ENCODE assay signal across 1 cellular context in the genomic region with DNA sequence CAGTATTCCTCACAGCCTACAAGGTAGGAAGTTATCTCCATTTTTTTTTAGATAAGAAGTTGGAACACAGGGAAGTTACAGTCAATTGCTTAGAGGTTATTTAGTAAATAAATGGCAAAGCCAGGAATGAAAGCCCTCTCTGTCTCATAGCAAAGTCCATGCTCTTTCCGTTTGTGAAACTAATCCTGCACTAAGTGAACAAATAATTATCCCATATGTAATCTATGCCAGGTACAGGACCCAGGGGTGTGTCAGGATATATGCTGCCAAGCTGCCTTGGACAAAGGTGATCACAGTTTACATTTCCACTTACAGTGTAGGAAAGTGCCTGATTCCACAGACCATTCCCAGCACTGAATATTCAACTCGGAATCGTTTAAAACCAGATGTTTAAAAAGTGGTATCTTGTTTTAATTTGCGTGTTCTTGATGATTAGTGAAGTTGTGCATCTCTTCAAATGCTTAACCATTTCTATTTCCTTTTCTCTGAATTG.
TF ChIP-seq lines count a peak whose summit lies in the region.

No MANE protein-coding gene starts in this region.

TF ChIP-seq in HepG2, 621 proteins besides CTCF, POLR2A, EP300 and RAD21 (continued from another document and continues in another):
- no peak for TF ChIP-seq NCOA1 (CRISPR knock-in tag; IDR thresholded peaks at IDR 0.05)
- no peak for TF ChIP-seq ZNF235 (CRISPR knock-in tag; IDR thresholded peaks at IDR 0.05; ENCODE audit: borderline replicate concordance)
- peak; percentile 69; the same call in 1 of the 2 replicates for TF ChIP-seq IRF2 (CRISPR knock-in tag; IDR thresholded peaks at IDR 0.05)
- no peak for TF ChIP-seq STAT5B (CRISPR knock-in tag; IDR thresholded peaks at IDR 0.05)
- TF ChIP-seq GFI1 (CRISPR knock-in tag; IDR thresholded peaks at IDR 0.05; ENCODE audit: borderline replicate concordance) = peak; percentile 31; the same call in 1 of the 2 replicates
- no peak for TF ChIP-seq ZNF460 (CRISPR knock-in tag; IDR thresholded peaks at IDR 0.05; ENCODE audit: borderline replicate concordance)
- TF ChIP-seq GABPA (IDR thresholded peaks at IDR 0.05; ENCODE audit: low read depth, low read length) = no peak
- peak; percentile 30; the same call in 1 of the 2 replicates for TF ChIP-seq GABPA (CRISPR knock-in tag; IDR thresholded peaks at IDR 0.05; ENCODE audit: low read depth)
- TF ChIP-seq TSC22D2 (CRISPR knock-in tag; IDR thresholded peaks at IDR 0.05; ENCODE audit: borderline replicate concordance) = no peak
- no peak for TF ChIP-seq ZFYVE20 (CRISPR knock-in tag; IDR thresholded peaks at IDR 0.05; ENCODE audit: borderline replicate concordance, low read depth)
- TF ChIP-seq ZNF382 (CRISPR knock-in tag; IDR thresholded peaks at IDR 0.05; ENCODE audit: borderline replicate concordance) = no peak
- peak; percentile 97 for TF ChIP-seq ETV5 (CRISPR knock-in tag; IDR thresholded peaks at IDR 0.05; ENCODE audit: borderline replicate concordance)
- TF ChIP-seq ZNF101 (CRISPR knock-in tag; IDR thresholded peaks at IDR 0.05; ENCODE audit: borderline replicate concordance, low read depth) = no peak
- TF ChIP-seq BRD4 (CRISPR knock-in tag; IDR thresholded peaks at IDR 0.05) = no peak
- TF ChIP-seq KDM1A (CRISPR knock-in tag; IDR thresholded peaks at IDR 0.05) = no peak
- no peak for TF ChIP-seq ZNF678 (CRISPR knock-in tag; IDR thresholded peaks at IDR 0.05)
- TF ChIP-seq, protein P1, sequence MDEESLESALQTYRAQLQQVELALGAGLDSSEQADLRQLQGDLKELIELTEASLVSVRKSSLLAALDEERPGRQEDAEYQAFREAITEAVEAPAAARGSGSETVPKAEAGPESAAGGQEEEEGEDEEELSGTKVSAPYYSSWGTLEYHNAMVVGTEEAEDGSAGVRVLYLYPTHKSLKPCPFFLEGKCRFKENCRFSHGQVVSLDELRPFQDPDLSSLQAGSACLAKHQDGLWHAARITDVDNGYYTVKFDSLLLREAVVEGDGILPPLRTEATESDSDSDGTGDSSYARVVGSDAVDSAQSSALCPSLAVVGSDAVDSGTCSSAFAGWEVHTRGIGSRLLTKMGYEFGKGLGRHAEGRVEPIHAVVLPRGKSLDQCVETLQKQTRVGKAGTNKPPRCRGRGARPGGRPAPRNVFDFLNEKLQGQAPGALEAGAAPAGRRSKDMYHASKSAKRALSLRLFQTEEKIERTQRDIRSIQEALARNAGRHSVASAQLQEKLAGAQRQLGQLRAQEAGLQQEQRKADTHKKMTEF (CRISPR knock-in tag; IDR thresholded peaks at IDR 0.05) = peak; percentile 87; the same call in 1 of the 2 replicates
- TF ChIP-seq ZNF17 (CRISPR knock-in tag; IDR thresholded peaks at IDR 0.05) = no peak
- no peak for TF ChIP-seq ATM (IDR thresholded peaks at IDR 0.05; ENCODE audit: borderline replicate concordance)
- TF ChIP-seq U2AF2 (IDR thresholded peaks at IDR 0.05; ENCODE audit: low read depth, low read length) = no peak
- TF ChIP-seq, protein P2, sequence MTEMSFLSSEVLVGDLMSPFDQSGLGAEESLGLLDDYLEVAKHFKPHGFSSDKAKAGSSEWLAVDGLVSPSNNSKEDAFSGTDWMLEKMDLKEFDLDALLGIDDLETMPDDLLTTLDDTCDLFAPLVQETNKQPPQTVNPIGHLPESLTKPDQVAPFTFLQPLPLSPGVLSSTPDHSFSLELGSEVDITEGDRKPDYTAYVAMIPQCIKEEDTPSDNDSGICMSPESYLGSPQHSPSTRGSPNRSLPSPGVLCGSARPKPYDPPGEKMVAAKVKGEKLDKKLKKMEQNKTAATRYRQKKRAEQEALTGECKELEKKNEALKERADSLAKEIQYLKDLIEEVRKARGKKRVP (CRISPR knock-in tag; IDR thresholded peaks at IDR 0.05) = 0 out of 4 replicates have a peak, but pooled peaks of 1 of the 2 experiments have one; percentile 35
- TF ChIP-seq ZSCAN22 (CRISPR knock-in tag; IDR thresholded peaks at IDR 0.05) = no peak
- no peak for TF ChIP-seq ZFP36 (IDR thresholded peaks at IDR 0.05; ENCODE audit: borderline replicate concordance, low read depth, low read length, partially characterized antibody)
- TF ChIP-seq, protein P3, sequence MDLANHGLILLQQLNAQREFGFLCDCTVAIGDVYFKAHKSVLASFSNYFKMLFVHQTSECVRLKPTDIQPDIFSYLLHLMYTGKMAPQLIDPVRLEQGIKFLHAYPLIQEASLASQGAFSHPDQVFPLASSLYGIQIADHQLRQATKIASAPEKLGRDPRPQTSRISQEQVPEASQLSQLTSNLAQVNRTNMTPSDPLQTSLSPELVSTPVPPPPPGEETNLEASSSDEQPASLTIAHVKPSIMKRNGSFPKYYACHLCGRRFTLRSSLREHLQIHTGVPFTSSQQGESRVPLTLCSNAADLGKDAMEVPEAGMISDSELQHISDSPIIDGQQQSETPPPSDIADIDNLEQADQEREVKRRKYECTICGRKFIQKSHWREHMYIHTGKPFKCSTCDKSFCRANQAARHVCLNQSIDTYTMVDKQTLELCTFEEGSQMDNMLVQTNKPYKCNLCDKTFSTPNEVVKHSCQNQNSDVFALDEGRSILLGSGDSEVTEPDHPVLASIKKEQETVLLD (CRISPR knock-in tag; IDR thresholded peaks at IDR 0.05; ENCODE audit: low read depth) = no peak
- no peak for TF ChIP-seq ZNF354B (CRISPR knock-in tag; IDR thresholded peaks at IDR 0.05)
- TF ChIP-seq SRSF9 (IDR thresholded peaks at IDR 0.05; ENCODE audit: borderline replicate concordance, insufficient read depth, low read depth, low read length, poor library complexity, severe bottlenecking) = no peak
- no peak for TF ChIP-seq DNMT3B (CRISPR knock-in tag; conservative IDR thresholded peaks at IDR 0.05)
- TF ChIP-seq KLF12 (CRISPR knock-in tag; IDR thresholded peaks at IDR 0.05; ENCODE audit: borderline replicate concordance) = no peak; the same call in 1 of the 2 replicates
- TF ChIP-seq, protein P4, sequence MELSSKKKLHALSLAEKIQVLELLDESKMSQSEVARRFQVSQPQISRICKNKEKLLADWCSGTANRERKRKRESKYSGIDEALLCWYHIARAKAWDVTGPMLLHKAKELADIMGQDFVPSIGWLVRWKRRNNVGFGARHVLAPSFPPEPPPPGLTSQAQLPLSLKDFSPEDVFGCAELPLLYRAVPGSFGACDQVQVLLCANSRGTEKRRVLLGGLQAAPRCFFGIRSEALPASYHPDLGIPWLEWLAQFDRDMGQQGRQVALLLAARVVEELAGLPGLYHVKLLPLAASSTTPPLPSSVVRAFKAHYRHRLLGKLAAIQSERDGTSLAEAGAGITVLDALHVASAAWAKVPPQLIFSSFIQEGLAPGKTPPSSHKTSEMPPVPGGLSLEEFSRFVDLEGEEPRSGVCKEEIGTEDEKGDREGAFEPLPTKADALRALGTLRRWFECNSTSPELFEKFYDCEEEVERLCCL (CRISPR knock-in tag; IDR thresholded peaks at IDR 0.05; ENCODE audit: borderline replicate concordance) = no peak
- TF ChIP-seq, protein P5, sequence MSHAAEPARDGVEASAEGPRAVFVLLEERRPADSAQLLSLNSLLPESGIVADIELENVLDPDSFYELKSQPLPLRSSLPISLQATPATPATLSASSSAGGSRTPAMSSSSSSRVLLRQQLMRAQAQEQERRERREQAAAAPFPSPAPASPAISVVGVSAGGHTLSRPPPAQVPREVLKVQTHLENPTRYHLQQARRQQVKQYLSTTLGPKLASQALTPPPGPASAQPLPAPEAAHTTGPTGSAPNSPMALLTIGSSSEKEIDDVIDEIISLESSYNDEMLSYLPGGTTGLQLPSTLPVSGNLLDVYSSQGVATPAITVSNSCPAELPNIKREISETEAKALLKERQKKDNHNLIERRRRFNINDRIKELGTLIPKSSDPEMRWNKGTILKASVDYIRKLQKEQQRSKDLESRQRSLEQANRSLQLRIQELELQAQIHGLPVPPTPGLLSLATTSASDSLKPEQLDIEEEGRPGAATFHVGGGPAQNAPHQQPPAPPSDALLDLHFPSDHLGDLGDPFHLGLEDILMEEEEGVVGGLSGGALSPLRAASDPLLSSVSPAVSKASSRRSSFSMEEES (CRISPR knock-in tag; IDR thresholded peaks at IDR 0.05) = peak; percentile 41; the same call in 1 of the 2 replicates
- TF ChIP-seq CBX5 (CRISPR knock-in tag; IDR thresholded peaks at IDR 0.05; ENCODE audit: borderline replicate concordance) = peak; percentile 53; the same call in 1 of the 2 replicates
- TF ChIP-seq ZNF33B (CRISPR knock-in tag; IDR thresholded peaks at IDR 0.05) = no peak
- no peak for TF ChIP-seq ZMAT3 (CRISPR knock-in tag; conservative IDR thresholded peaks at IDR 0.05)
- TF ChIP-seq KAT8 (CRISPR knock-in tag; IDR thresholded peaks at IDR 0.05) = peak; percentile 73
- TF ChIP-seq ZNF263 (CRISPR knock-in tag; IDR thresholded peaks at IDR 0.05) = no peak
- TF ChIP-seq, protein P6, sequence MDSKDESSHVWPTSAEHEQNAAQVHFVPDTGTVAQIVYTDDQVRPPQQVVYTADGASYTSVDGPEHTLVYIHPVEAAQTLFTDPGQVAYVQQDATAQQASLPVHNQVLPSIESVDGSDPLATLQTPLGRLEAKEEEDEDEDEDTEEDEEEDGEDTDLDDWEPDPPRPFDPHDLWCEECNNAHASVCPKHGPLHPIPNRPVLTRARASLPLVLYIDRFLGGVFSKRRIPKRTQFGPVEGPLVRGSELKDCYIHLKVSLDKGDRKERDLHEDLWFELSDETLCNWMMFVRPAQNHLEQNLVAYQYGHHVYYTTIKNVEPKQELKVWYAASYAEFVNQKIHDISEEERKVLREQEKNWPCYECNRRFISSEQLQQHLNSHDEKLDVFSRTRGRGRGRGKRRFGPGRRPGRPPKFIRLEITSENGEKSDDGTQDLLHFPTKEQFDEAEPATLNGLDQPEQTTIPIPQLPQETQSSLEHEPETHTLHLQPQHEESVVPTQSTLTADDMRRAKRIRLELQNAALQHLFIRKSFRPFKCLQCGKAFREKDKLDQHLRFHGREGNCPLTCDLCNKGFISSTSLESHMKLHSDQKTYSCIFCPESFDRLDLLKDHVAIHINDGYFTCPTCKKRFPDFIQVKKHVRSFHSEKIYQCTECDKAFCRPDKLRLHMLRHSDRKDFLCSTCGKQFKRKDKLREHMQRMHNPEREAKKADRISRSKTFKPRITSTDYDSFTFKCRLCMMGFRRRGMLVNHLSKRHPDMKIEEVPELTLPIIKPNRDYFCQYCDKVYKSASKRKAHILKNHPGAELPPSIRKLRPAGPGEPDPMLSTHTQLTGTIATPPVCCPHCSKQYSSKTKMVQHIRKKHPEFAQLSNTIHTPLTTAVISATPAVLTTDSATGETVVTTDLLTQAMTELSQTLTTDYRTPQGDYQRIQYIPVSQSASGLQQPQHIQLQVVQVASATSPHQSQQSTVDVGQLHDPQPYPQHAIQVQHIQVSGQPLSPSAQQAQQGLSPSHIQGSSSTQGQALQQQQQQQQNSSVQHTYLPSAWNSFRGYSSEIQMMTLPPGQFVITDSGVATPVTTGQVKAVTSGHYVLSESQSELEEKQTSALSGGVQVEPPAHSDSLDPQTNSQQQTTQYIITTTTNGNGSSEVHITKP (CRISPR knock-in tag; IDR thresholded peaks at IDR 0.05; ENCODE audit: low read depth) = no peak
- no peak for TF ChIP-seq PRMT3 (CRISPR knock-in tag; IDR thresholded peaks at IDR 0.05; ENCODE audit: borderline replicate concordance, low read depth)
- TF ChIP-seq, protein P7, sequence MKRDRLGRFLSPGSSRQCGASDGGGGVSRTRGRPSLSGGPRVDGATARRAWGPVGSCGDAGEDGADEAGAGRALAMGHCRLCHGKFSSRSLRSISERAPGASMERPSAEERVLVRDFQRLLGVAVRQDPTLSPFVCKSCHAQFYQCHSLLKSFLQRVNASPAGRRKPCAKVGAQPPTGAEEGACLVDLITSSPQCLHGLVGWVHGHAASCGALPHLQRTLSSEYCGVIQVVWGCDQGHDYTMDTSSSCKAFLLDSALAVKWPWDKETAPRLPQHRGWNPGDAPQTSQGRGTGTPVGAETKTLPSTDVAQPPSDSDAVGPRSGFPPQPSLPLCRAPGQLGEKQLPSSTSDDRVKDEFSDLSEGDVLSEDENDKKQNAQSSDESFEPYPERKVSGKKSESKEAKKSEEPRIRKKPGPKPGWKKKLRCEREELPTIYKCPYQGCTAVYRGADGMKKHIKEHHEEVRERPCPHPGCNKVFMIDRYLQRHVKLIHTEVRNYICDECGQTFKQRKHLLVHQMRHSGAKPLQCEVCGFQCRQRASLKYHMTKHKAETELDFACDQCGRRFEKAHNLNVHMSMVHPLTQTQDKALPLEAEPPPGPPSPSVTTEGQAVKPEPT (CRISPR knock-in tag; IDR thresholded peaks at IDR 0.05; ENCODE audit: low read depth) = no peak
- TF ChIP-seq HES4 (CRISPR knock-in tag; IDR thresholded peaks at IDR 0.05; ENCODE audit: borderline replicate concordance) = no peak
- no peak for TF ChIP-seq RBM22 (optimal IDR thresholded peaks at IDR 0.05; ENCODE audit: low read length)
- TF ChIP-seq SMARCC2 (IDR thresholded peaks at IDR 0.05) = 0 out of 2 replicates have a peak, but pooled peaks have one; percentile 82
- no peak for TF ChIP-seq ZNF703 (CRISPR knock-in tag; IDR thresholded peaks at IDR 0.05; ENCODE audit: borderline replicate concordance)
- TF ChIP-seq, protein P8, sequence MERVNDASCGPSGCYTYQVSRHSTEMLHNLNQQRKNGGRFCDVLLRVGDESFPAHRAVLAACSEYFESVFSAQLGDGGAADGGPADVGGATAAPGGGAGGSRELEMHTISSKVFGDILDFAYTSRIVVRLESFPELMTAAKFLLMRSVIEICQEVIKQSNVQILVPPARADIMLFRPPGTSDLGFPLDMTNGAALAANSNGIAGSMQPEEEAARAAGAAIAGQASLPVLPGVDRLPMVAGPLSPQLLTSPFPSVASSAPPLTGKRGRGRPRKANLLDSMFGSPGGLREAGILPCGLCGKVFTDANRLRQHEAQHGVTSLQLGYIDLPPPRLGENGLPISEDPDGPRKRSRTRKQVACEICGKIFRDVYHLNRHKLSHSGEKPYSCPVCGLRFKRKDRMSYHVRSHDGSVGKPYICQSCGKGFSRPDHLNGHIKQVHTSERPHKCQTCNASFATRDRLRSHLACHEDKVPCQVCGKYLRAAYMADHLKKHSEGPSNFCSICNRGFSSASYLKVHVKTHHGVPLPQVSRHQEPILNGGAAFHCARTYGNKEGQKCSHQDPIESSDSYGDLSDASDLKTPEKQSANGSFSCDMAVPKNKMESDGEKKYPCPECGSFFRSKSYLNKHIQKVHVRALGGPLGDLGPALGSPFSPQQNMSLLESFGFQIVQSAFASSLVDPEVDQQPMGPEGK (CRISPR knock-in tag; IDR thresholded peaks at IDR 0.05) = 0 out of 2 replicates have a peak, but pooled peaks have one; percentile 16
- no peak for TF ChIP-seq RFXAP (CRISPR knock-in tag; IDR thresholded peaks at IDR 0.05; ENCODE audit: borderline replicate concordance)
- 0 out of 2 replicates have a peak, but pooled peaks have one; percentile 28 for TF ChIP-seq ZNF343 (CRISPR knock-in tag; IDR thresholded peaks at IDR 0.05)
- TF ChIP-seq, protein P9, sequence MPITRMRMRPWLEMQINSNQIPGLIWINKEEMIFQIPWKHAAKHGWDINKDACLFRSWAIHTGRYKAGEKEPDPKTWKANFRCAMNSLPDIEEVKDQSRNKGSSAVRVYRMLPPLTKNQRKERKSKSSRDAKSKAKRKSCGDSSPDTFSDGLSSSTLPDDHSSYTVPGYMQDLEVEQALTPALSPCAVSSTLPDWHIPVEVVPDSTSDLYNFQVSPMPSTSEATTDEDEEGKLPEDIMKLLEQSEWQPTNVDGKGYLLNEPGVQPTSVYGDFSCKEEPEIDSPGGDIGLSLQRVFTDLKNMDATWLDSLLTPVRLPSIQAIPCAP (CRISPR knock-in tag; IDR thresholded peaks at IDR 0.05; ENCODE audit: low read depth) = no peak
- TF ChIP-seq, protein P10, sequence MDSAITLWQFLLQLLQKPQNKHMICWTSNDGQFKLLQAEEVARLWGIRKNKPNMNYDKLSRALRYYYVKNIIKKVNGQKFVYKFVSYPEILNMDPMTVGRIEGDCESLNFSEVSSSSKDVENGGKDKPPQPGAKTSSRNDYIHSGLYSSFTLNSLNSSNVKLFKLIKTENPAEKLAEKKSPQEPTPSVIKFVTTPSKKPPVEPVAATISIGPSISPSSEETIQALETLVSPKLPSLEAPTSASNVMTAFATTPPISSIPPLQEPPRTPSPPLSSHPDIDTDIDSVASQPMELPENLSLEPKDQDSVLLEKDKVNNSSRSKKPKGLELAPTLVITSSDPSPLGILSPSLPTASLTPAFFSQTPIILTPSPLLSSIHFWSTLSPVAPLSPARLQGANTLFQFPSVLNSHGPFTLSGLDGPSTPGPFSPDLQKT (CRISPR knock-in tag; IDR thresholded peaks at IDR 0.05; ENCODE audit: borderline replicate concordance) = no peak
